Comparison of ENCODE assay signal across 26 cellular contexts in genomic region chr3:126661532-126661931, GRCh38.
"Had no signal": no experiment of that assay in that cellular context is flagged by ENCODE, and none has a peak within 500 bp of the region (broad histone marks: within the 10 kb centered on the region; RNA-seq: fewer than 3 reads in every experiment).

No MANE protein-coding gene starts in this region.

- H3K36me3 ChIP-seq: adrenal gland, cardiac muscle cell, colonic mucosa, gastroesophageal sphincter, heart right ventricle had no signal

- H3K9me3 ChIP-seq: adrenal gland, body of pancreas, colonic mucosa, heart right ventricle had no signal

- H3K4me1 ChIP-seq: body of pancreas, colonic mucosa, gastroesophageal sphincter had no signal

- ATAC-seq: activated CD8-positive, alpha-beta T cell treated with anti-CD3 and anti-CD28 coated beads, Interleukin-2, amount 10 ng/mL, durations not matched to agents 7 days and 5 days; activated naive CD8-positive, alpha-beta T cell treated with anti-CD3 and anti-CD28 coated beads, Interleukin-2, amount 50 U/mL, for 24 hours; activated T-cell treated with anti-CD3 and anti-CD28 coated beads, Interleukin-2, amount 50 U/mL, for 4 hours; body of pancreas; esophagus mucosa; gastroesophageal sphincter; T-cell; WTC11 had no signal

- DNase-seq: activated CD4-positive, alpha-beta memory T cell treated with anti-CD3 and anti-CD28 coated beads for 36 hours; activated CD4-positive, alpha-beta T cell treated with anti-CD3 and anti-CD28 coated beads for 1 hour; activated CD4-positive, alpha-beta T cell treated with anti-CD3 and anti-CD28 coated beads for 48 hours; activated CD8-positive, alpha-beta T cell treated with anti-CD3 and anti-CD28 coated beads, Interleukin-2, amount 10 ng/mL, durations not matched to agents 7 days and 5 days; activated effector memory CD4-positive, alpha-beta T cell treated with anti-CD3 and anti-CD28 coated beads, Interleukin-2, amount 50 U/mL, for 16 hours; activated naive CD4-positive, alpha-beta T cell treated with anti-CD3 and anti-CD28 coated beads for 36 hours; activated naive CD8-positive, alpha-beta T cell treated with anti-CD3 and anti-CD28 coated beads for 36 hours; activated naive CD8-positive, alpha-beta T cell treated with anti-CD3 and anti-CD28 coated beads, Interleukin-2, amount 50 U/mL, for 24 hours; activated T-cell treated with anti-CD3 and anti-CD28 coated beads, Interleukin-2, amount 50 U/mL, for 4 hours; adrenal gland; amygdala; aorta; body of pancreas; central memory CD4-positive, alpha-beta T cell; cerebellar nuclear complex; colonic mucosa; effector CD8-positive, alpha-beta T cell; foreskin melanocyte; SW 1271; T-cell; T-helper 9 cell had no signal

- H3K4me3 ChIP-seq: adrenal gland, body of pancreas, cardiac muscle cell, colonic mucosa, gastroesophageal sphincter, heart right ventricle had no signal

- H3K27ac ChIP-seq: adrenal gland, body of pancreas, cardiac muscle cell, colonic mucosa, gastroesophageal sphincter, heart right ventricle had no signal

- H3K27me3 ChIP-seq: body of pancreas, colonic mucosa had no signal
